Comparison of ENCODE assay signal across 26 cellular contexts in genomic region chr5:2836133-2836532, GRCh38.
"Had no signal": no experiment of that assay in that cellular context is flagged by ENCODE, and none has a peak within 500 bp of the region (broad histone marks: within the 10 kb centered on the region; RNA-seq: fewer than 3 reads in every experiment).

No MANE protein-coding gene starts in this region.

- H3K4me2 ChIP-seq: KMS-11 had no signal

- H3K27me3 ChIP-seq: adrenal gland, body of pancreas, breast epithelium, Peyer's patch had no signal

- H3K4me3 ChIP-seq: adrenal gland, body of pancreas, breast epithelium, coronary artery, Peyer's patch had no signal

- ATAC-seq: activated CD8-positive, alpha-beta T cell treated with anti-CD3 and anti-CD28 coated beads, Interleukin-2, amount 10 ng/mL, durations not matched to agents 7 days and 5 days; activated naive CD4-positive, alpha-beta T cell treated with anti-CD3 and anti-CD28 coated beads, Interleukin-2, amount 50 U/mL, for 72 hours; body of pancreas; PC-3 had no signal

- H3K27ac ChIP-seq: adrenal gland, body of pancreas, breast epithelium, coronary artery, KMS-11, Peyer's patch had no signal

- DNase-seq: activated CD4-positive, alpha-beta T cell treated with anti-CD3 and anti-CD28 coated beads, Interleukin-2, amount 10 ng/mL, durations not matched to agents 24 days and 14 days; activated CD4-positive, alpha-beta T cell treated with anti-CD3 and anti-CD28 coated beads, Interleukin-2, amount 50 U/mL, for 4 hours; activated CD8-positive, alpha-beta T cell treated with anti-CD3 and anti-CD28 coated beads, Interleukin-2, amount 10 ng/mL, durations not matched to agents 7 days and 5 days; activated gamma-delta T cell; activated naive CD4-positive, alpha-beta T cell treated with anti-CD3 and anti-CD28 coated beads for 36 hours; activated T-cell treated with anti-CD3 and anti-CD28 coated beads, Interleukin-2, amount 50 U/mL, for 24 hours; adrenal gland; body of pancreas; NCI-H1092 treated with DMSO at 0.1 percent for 48 hours; NCI-H1417; NCI-H146; NCI-H187; NCI-H2029 treated with DMSO at 0.1 percent for 48 hours; NCI-H2107; NCI-H2171; NK-92 treated with Interleukin-12 subunit alpha and Interleukin-12 subunit beta, amount 100 ng/mL, for 24 hours; PC-3; Peyer's patch; RPMI8226; SHP77 treated with DMSO at 0.1 percent for 48 hours; SW 1271; T1000 had no signal

- H3K9me3 ChIP-seq: adrenal gland, body of pancreas, breast epithelium, Peyer's patch had no signal

- H3K36me3 ChIP-seq: adrenal gland, breast epithelium, Peyer's patch had no signal

- H3K9ac ChIP-seq: KMS-11 had no signal

- H3K4me1 ChIP-seq: adrenal gland, body of pancreas, breast epithelium, Peyer's patch had no signal
